ENCODE assay signal across 12 cellular contexts in genomic region chr2:101679037-101679726, GRCh38. TPM values are rescaled to one million over a fixed set of nuclear protein-coding genes. Genes with fewer than 3 reads are reported as not detected.
DNase-seq lines count a peak whose midpoint lies in the region; ATAC-seq and TF ChIP-seq lines count a peak whose summit lies in the region.
"Had no signal": no experiment of that assay in that cellular context is flagged by ENCODE, and none has a peak within 500 bp of the region (broad histone marks: within the 10 kb centered on the region; RNA-seq: fewer than 3 reads in every experiment).

No MANE protein-coding gene starts in this region.

- H3K79me2 ChIP-seq in fibroblast of lung (ENCODE audit: control insufficient read depth, insufficient read depth, low read length): no peaks in the 10 kb centered on the region

- no peak overlapping the region for H3K4me3 Mint-ChIP-seq in activated CD8-positive, alpha-beta memory T cell treated with anti-CD3 and anti-CD28 coated beads, Interleukin-2, amount 10 ng/mL, durations not matched to agents 7 days and 5 days
- H3K4me3 Mint-ChIP-seq: central memory CD8-positive, alpha-beta T cell had no signal

- no peak for TF ChIP-seq CTCF in fibroblast of lung (conservative IDR thresholded peaks at IDR 0.05 in 1 of 2, IDR thresholded peaks at IDR 0.05 in 1 of 2; ENCODE audit: low read depth in 1 of 2, low read length in 2 of 2)

- no peak overlapping the region for H3K4me2 ChIP-seq in fibroblast of lung (ENCODE audit: extremely low read depth, insufficient read depth, low read length)
- H3K4me2 ChIP-seq: smooth muscle cell had no signal

- no peaks in the 10 kb centered on the region for H3K9me3 Mint-ChIP-seq in activated CD8-positive, alpha-beta memory T cell treated with anti-CD3 and anti-CD28 coated beads, Interleukin-2, amount 10 ng/mL, durations not matched to agents 7 days and 5 days (ENCODE audit: low read depth)
- H3K9me3 Mint-ChIP-seq: central memory CD8-positive, alpha-beta T cell had no signal

- H3K4me1 ChIP-seq in fibroblast of lung (ENCODE audit: control insufficient read depth, extremely low read depth, insufficient read depth, low read length): no peaks in the 10 kb centered on the region
- H3K4me1 ChIP-seq: SJCRH30 had no signal

- CTCF ChIA-PET in activated CD8-positive, alpha-beta memory T cell treated with anti-CD3 and anti-CD28 coated beads, Interleukin-2, amount 10 ng/mL, durations not matched to agents 7 days and 5 days (lab: Charles Lee): no interaction called here

- no peaks in the 10 kb centered on the region for H4K20me1 ChIP-seq in fibroblast of lung (ENCODE audit: control insufficient read depth, extremely low read depth, insufficient read depth, low read length)

- H3K36me3 Mint-ChIP-seq in activated CD8-positive, alpha-beta memory T cell treated with anti-CD3 and anti-CD28 coated beads, Interleukin-2, amount 10 ng/mL, durations not matched to agents 7 days and 5 days: no peaks in the 10 kb centered on the region

- no peaks in the 10 kb centered on the region for H3K36me3 ChIP-seq in fibroblast of lung (ENCODE audit: control insufficient read depth, insufficient read depth, low read length)
- H3K36me3 ChIP-seq: SJCRH30 had no signal

- H3K27me3 ChIP-seq in fibroblast of lung (ENCODE audit: control insufficient read depth, insufficient read depth, low read length): no peaks in the 10 kb centered on the region
- H3K27me3 ChIP-seq: SJCRH30 had no signal

- H3K27me3 Mint-ChIP-seq in activated CD8-positive, alpha-beta memory T cell treated with anti-CD3 and anti-CD28 coated beads, Interleukin-2, amount 10 ng/mL, durations not matched to agents 7 days and 5 days: no peaks in the 10 kb centered on the region
- H3K27me3 Mint-ChIP-seq: central memory CD8-positive, alpha-beta T cell had no signal

- in situ Hi-C loops in KBM-7 (cut with MboI; ENCODE audit: low pct_unique_long_range_greater_than_20kb, low sequenced_read_pairs): no loop called here

- H3K9me3 ChIP-seq in fibroblast of lung (ENCODE audit: control insufficient read depth, insufficient read depth, low read depth, low read length): no peaks in the 10 kb centered on the region
- H3K9me3 ChIP-seq: SJCRH30 had no signal

- peaks cover 4% of the 10 kb centered on the region for H3K4me1 Mint-ChIP-seq in activated CD8-positive, alpha-beta memory T cell treated with anti-CD3 and anti-CD28 coated beads, Interleukin-2, amount 10 ng/mL, durations not matched to agents 7 days and 5 days
- H3K4me1 Mint-ChIP-seq: central memory CD8-positive, alpha-beta T cell had no signal

- no peak overlapping the region for H3K9ac ChIP-seq in fibroblast of lung (ENCODE audit: insufficient read depth, low read length)

- H2AFZ ChIP-seq in fibroblast of lung (ENCODE audit: low read length): no peak overlapping the region

- no peak overlapping the region for H3K4me3 ChIP-seq in fibroblast of lung (replicated peaks in 1 of 4; ENCODE audit: control extremely low read depth in 1 of 4, insufficient read depth in 1 of 4, low read depth in 3 of 4, low read length in 4 of 4)
- H3K4me3 ChIP-seq: SJCRH30, smooth muscle cell had no signal

- no peak overlapping the region for H3K27ac Mint-ChIP-seq in activated CD8-positive, alpha-beta memory T cell treated with anti-CD3 and anti-CD28 coated beads, Interleukin-2, amount 10 ng/mL, durations not matched to agents 7 days and 5 days

- no peak overlapping the region for H3K27ac ChIP-seq in fibroblast of lung (ENCODE audit: insufficient read depth, low read length)
- H3K27ac ChIP-seq: SJCRH30 had no signal

- no peak for ATAC-seq in activated CD8-positive, alpha-beta memory T cell treated with anti-CD3 and anti-CD28 coated beads, Interleukin-2, amount 10 ng/mL, durations not matched to agents 7 days and 5 days
- no peak for ATAC-seq in GM18870 (IDR thresholded peaks at IDR 0.05; ENCODE audit: unreplicated experiment)

- DNase-seq in GM04504 (ENCODE audit: low read depth): peak; percentile 74
- DNase-seq in NCI-H69 (lab: John Stamatoyannopoulos, UW): peak; percentile 77
- DNase-seq in fibroblast of lung (ENCODE audit: low read depth in 2 of 2): peak; percentile 86 to 92
- peak; percentile 43 for DNase-seq in renal cortical epithelial cell (ENCODE audit: low read depth)
- no peak for DNase-seq in KBM-7
- no peak for DNase-seq in activated CD8-positive, alpha-beta memory T cell treated with anti-CD3 and anti-CD28 coated beads, Interleukin-2, amount 10 ng/mL, durations not matched to agents 7 days and 5 days
- DNase-seq: hippocampal formation, NCI-H1930, SJCRH30 had no signal

RNA-seq across cellular contexts. Expression of gene MAP4K4, which starts 18.3 kb away (rescaled TPM):
- 164 and 210 TPM in 2 replicates for total RNA-seq in fibroblast of lung
- polyA plus RNA-seq in fibroblast of lung: 113 and 170 TPM in 2 replicates
- polyA plus RNA-seq in fibroblast of lung (2012): 135 and 190 TPM in 2 replicates
- 104 and 141 TPM in 2 replicates for polyA minus RNA-seq in fibroblast of lung (ENCODE audit: low replicate concordance)
- 81.3 and 120 TPM in 2 replicates for total RNA-seq in renal cortical epithelial cell
- total RNA-seq in activated CD8-positive, alpha-beta memory T cell treated with anti-CD3 and anti-CD28 coated beads, Interleukin-2, amount 10 ng/mL, durations not matched to agents 7 days and 5 days: 10 to 100 TPM; 42.8 to 45.9 TPM

Comparison
In these comparisons a context has a peak if more than half of its experiments do, and no peak if none do; other contexts are left out.
1. DNase-seq: peak in GM04504 (single experiment), NCI-H69 (single experiment), fibroblast of lung (2 of 2) and renal cortical epithelial cell (single experiment); none in KBM-7 (single experiment) and activated CD8-positive, alpha-beta memory T cell treated with anti-CD3 and anti-CD28 coated beads, Interleukin-2, amount 10 ng/mL, durations not matched to agents 7 days and 5 days (single experiment).